29 cellular contexts compared by ENCODE assay signal in the genomic region with DNA sequence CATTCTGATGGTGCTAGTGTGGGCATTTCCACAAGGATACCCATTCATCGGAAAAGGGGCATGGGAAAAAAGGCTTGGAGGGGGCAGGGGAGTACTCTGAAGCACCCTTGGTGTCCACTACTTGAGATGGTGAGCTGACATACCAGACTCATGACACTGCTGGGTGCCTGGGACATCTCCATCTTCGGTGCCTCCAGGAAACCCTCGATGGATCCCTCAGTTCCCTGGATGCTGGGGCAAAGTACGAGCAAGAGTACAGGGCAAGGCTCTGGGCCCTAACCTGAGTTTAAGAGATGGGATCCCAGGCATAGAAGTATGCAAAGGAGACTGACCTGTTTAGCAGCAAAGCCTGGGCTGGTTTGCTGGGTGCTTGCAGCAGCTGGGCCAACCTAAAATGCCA. TPM values are rescaled to one million over a fixed set of nuclear protein-coding genes. Genes with fewer than 3 reads are reported as not detected.
"Had no signal": no experiment of that assay in that cellular context is flagged by ENCODE, and none has a peak within 500 bp of the region (broad histone marks: within the 10 kb centered on the region; RNA-seq: fewer than 3 reads in every experiment).

No MANE protein-coding gene starts in this region.

- ATAC-seq: body of pancreas; foreskin keratinocyte; left lung; naive thymus-derived CD8-positive, alpha-beta T cell; right cardiac atrium; stimulated activated memory B cell treated with anti-CD40 and anti-IgM and Interleukin-4, amounts not matched to agents 10 μg/mL and 1 μg/mL and 100 μg/mL, for 72 hours; T-cell had no signal

- H3K4me3 ChIP-seq: body of pancreas, cardiac muscle cell, left lung, lung, ovary, skin epidermis, stomach, suprapubic skin, tibial nerve, uterus had no signal

- H3K27ac ChIP-seq: body of pancreas, cardiac muscle cell, foreskin keratinocyte, left lung, ovary, skin epidermis, stomach, suprapubic skin, tibial nerve, uterus, WERI-Rb-1 had no signal

- H3K27me3 ChIP-seq: body of pancreas, cardiac muscle cell, foreskin keratinocyte, left lung, ovary, stomach, suprapubic skin, tibial nerve, uterus had no signal

- DNase-seq: activated CD8-positive, alpha-beta memory T cell treated with anti-CD3 and anti-CD28 coated beads, Interleukin-2, amount 50 U/mL, for 48 hours; activated naive CD4-positive, alpha-beta T cell treated with anti-CD3 and anti-CD28 coated beads, Interleukin-2, amount 10 ng/mL, durations not matched to agents 7 days and 5 days; activated T-cell treated with anti-CD3 and anti-CD28 coated beads, Interleukin-2, amount 50 U/mL, for 48 hours; anterior cingulate cortex; body of pancreas; effector CD4-positive, alpha-beta T cell; erythroblast; immature natural killer cell; kidney glomerular epithelial cell; left lung; right cardiac atrium; stimulated activated CD4-positive, alpha-beta T cell treated with anti-CD3 and anti-CD28 coated beads, Interleukin-2, amount 100 ng/mL, for 24 hours; stomach; T-cell; uterus; WERI-Rb-1 had no signal

- H3K9me3 ChIP-seq: body of pancreas, left lung, ovary, stomach, suprapubic skin, tibial nerve, uterus had no signal

- H3K36me3 ChIP-seq: cardiac muscle cell, left lung, ovary, stomach, suprapubic skin, tibial nerve, uterus, WERI-Rb-1 had no signal

- H3K4me1 ChIP-seq: foreskin keratinocyte, uterus had no signal

RNA-seq across cellular contexts. Expression of a gene that starts 8.1 kb away (rescaled TPM):
- total RNA-seq: cardiac muscle cell; cerebellum; fibroblast of lung; foreskin keratinocyte; glomerular endothelial cell; naive thymus-derived CD8-positive, alpha-beta T cell; pulmonary artery endothelial cell had no signal
- polyA plus RNA-seq: fibroblast of lung; foreskin keratinocyte; immature natural killer cell; naive thymus-derived CD8-positive, alpha-beta T cell had no signal
